In the genomic region with DNA sequence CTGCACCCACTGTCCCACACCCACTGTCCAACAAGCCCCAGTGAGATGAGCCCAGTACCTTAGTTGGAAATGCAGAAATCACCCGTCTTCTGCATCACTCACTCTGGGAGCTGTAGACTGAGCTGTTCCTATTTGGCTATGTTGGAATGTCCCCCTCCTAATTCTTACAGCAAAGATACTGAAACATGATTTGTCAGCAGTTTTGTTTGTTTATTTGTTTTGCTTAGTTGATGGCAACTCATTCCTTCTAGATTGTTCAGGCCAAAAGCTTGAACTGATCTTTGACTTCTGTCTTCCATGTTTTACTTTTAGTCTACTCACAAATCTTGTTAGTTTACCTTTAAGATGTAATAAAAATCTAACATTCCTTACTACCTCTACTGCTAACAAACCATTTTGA, we compare ENCODE assay signal across 9 cellular contexts.
"Had no signal": no experiment of that assay in that cellular context is flagged by ENCODE, and none has a peak within 500 bp of the region (broad histone marks: within the 10 kb centered on the region; RNA-seq: fewer than 3 reads in every experiment).

No MANE protein-coding gene starts in this region.

- H3K4me3 Mint-ChIP-seq: HFFc6, IgD-negative memory B cell had no signal

- H3K36me3 Mint-ChIP-seq: IgD-negative memory B cell had no signal

- H3K9ac ChIP-seq: GM23248 had no signal

- H3K4me3 ChIP-seq: GM23248, HAP-1 had no signal

- H3K9me3 ChIP-seq: HAP-1 had no signal

- H2AFZ ChIP-seq: GM23248 had no signal

- H3K27ac ChIP-seq: GM23248, HL-60 had no signal

- DNase-seq: GM23248, GOT3, H7, HFFc6, KG1 had no signal

- H3K36me3 ChIP-seq: HAP-1 had no signal

- H3K4me1 ChIP-seq: HAP-1 had no signal

- H3K27ac Mint-ChIP-seq: HFFc6, IgD-negative memory B cell had no signal

- H3K27me3 Mint-ChIP-seq: IgD-negative memory B cell had no signal

- H3K4me1 Mint-ChIP-seq: IgD-negative memory B cell had no signal

- ATAC-seq: HCT116 had no signal
